In the genomic region with DNA sequence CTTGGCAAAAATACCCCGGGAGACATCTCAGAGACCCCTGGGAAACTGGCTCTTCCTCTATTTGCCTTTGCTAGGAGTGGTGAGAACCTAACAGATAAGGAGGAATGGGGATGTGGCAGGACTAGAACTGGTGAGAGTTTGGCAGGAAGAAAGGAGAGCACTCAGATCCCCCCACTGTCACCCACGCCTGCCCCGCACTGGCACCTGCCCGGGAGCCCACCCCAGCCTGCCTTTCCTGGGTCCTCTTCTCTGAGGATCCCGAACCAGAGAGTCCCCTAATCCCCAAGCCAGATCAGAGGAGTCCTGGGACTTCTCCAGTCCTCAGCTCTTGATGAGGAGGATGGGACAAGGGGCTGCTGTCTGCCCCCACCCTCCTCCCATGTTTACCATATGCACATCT, we compare ENCODE assay signal across 33 cellular contexts. TPM values are rescaled to one million over a fixed set of nuclear protein-coding genes. Genes with fewer than 3 reads are reported as not detected.
"Had no signal": no experiment of that assay in that cellular context is flagged by ENCODE, and none has a peak within 500 bp of the region (broad histone marks: within the 10 kb centered on the region; RNA-seq: fewer than 3 reads in every experiment).

No MANE protein-coding gene starts in this region.

- ATAC-seq: activated CD8-positive, alpha-beta T cell treated with anti-CD3 and anti-CD28 coated beads for 36 hours; activated naive CD4-positive, alpha-beta T cell treated with anti-CD3 and anti-CD28 coated beads, Interleukin-2, amount 50 U/mL, for 72 hours; body of pancreas had no signal

- DNase-seq: activated B cell treated with CpG ODN at 0.5 μM for 24 hours; activated CD4-positive, alpha-beta memory T cell treated with anti-CD3 and anti-CD28 coated beads for 36 hours; activated CD4-positive, alpha-beta T cell treated with anti-CD3 and anti-CD28 coated beads for 4 hours; activated CD4-positive, alpha-beta T cell treated with anti-CD3 and anti-CD28 coated beads, Interleukin-2, amount 10 ng/mL, durations not matched to agents 24 days and 14 days; activated CD4-positive, alpha-beta T cell treated with anti-CD3 and anti-CD28 coated beads, Interleukin-2, amount 50 U/mL, for 1 hour; activated CD4-positive, alpha-beta T cell treated with anti-CD3 and anti-CD28 coated beads, Interleukin-2, amount 50 U/mL, for 4 hours; activated CD4-positive, CD25-positive, alpha-beta regulatory T cell treated with anti-CD3 and anti-CD28 coated beads, Interleukin-2, amount 50 U/mL, for 72 hours; activated CD8-positive, alpha-beta memory T cell treated with anti-CD3 and anti-CD28 coated beads, Interleukin-2, amount 50 U/mL, for 4 hours; activated CD8-positive, alpha-beta T cell treated with anti-CD3 and anti-CD28 coated beads for 36 hours; activated effector memory CD4-positive, alpha-beta T cell treated with anti-CD3 and anti-CD28 coated beads, Interleukin-2, amount 50 U/mL, for 16 hours; activated gamma-delta T cell treated with Interleukin-2 at 50 U/mL for 16 hours; activated naive CD4-positive, alpha-beta T cell; activated naive CD4-positive, alpha-beta T cell treated with anti-CD3 and anti-CD28 coated beads for 36 hours; activated naive CD4-positive, alpha-beta T cell treated with anti-CD3 and anti-CD28 coated beads, Interleukin-2, amount 50 U/mL, for 16 hours; activated naive CD8-positive, alpha-beta T cell treated with anti-CD3 and anti-CD28 coated beads for 36 hours; activated T-cell treated with anti-CD3 and anti-CD28 coated beads, Interleukin-2, amount 50 U/mL, for 24 hours; activated T-cell treated with anti-CD3 and anti-CD28 coated beads, Interleukin-2, amount 50 U/mL, for 48 hours; adrenal gland; amniotic stem cell; aorta; body of pancreas; brain microvascular endothelial cell; central memory CD4-positive, alpha-beta T cell; T-helper 1 cell; T-helper 2 cell; T-helper 9 cell had no signal

- H3K27ac ChIP-seq: adrenal gland, body of pancreas, brain microvascular endothelial cell, breast epithelium had no signal

- H3K4me1 ChIP-seq: body of pancreas, breast epithelium had no signal

- H3K9me3 ChIP-seq: adrenal gland, body of pancreas, breast epithelium had no signal

- FAIRE-seq: astrocyte, colon, TTC549 had no signal

- H3K27me3 ChIP-seq: adrenal gland, body of pancreas had no signal

- H3K36me3 ChIP-seq: adrenal gland, brain microvascular endothelial cell, breast epithelium had no signal

- H3K4me3 ChIP-seq: adrenal gland, body of pancreas, breast epithelium had no signal

RNA-seq across cellular contexts. Expression of a gene that starts 3.7 kb away (rescaled TPM):
- total RNA-seq: activated B cell treated with CpG ODN at 0.5 μM for 24 hours; activated CD4-positive, alpha-beta memory T cell treated with anti-CD3 and anti-CD28 coated beads for 36 hours; activated CD4-positive, alpha-beta T cell treated with anti-CD3 and anti-CD28 coated beads, Interleukin-2, amount 10 ng/mL, durations not matched to agents 24 days and 14 days; activated CD8-positive, alpha-beta memory T cell treated with anti-CD3 and anti-CD28 coated beads for 36 hours; activated CD8-positive, alpha-beta T cell treated with anti-CD3 and anti-CD28 coated beads for 36 hours; activated naive CD4-positive, alpha-beta T cell treated with anti-CD3 and anti-CD28 coated beads for 36 hours; activated naive CD8-positive, alpha-beta T cell treated with anti-CD3 and anti-CD28 coated beads for 36 hours; aorta; astrocyte; breast epithelium; cardiac septum had no signal
- polyA plus RNA-seq: aorta had no signal

RNA-seq across cellular contexts. Expression of a gene that starts 50.0 kb away (rescaled TPM):
- total RNA-seq: activated CD4-positive, alpha-beta T cell treated with anti-CD3 and anti-CD28 coated beads, Interleukin-2, amount 10 ng/mL, durations not matched to agents 24 days and 14 days; activated naive CD8-positive, alpha-beta T cell treated with anti-CD3 and anti-CD28 coated beads for 36 hours had no signal
